Comparison of ENCODE assay signal across 7 cellular contexts in the genomic region with DNA sequence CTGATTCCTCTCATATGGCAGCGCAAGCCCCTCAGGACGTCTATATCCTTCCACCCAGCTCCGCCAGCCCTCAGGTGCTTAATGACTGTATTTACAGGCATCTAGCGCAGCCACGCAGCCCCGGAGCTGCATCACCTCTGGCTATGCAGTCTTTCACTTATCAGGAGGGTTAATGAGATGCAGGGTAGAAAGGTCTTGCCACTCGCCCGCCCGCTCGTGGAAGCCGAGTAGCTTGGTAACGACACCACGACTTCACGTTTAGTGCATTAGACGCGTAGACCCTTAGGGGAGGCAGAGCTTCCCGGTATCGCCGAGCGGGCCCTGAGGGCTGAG. TPM values are rescaled to one million over a fixed set of nuclear protein-coding genes. Genes with fewer than 3 reads are reported as not detected.
DNase-seq lines count a peak whose midpoint lies in the region; ATAC-seq, FAIRE-seq and TF ChIP-seq lines count a peak whose summit lies in the region.

No MANE protein-coding gene starts in this region.

- H3K36me3 ChIP-seq in HEK293 (ENCODE audit: control insufficient read depth in 2 of 2, insufficient read depth in 1 of 2, low read length in 2 of 2) (no peaks in the 10 kb centered on the region), ovary (no peaks in the 10 kb centered on the region)

- no peak for TF ChIP-seq POLR2A in ovary (IDR thresholded peaks at IDR 0.05)

- H3K4me1 Mint-ChIP-seq in T-helper 17 cell, result peaks cover 11% of the 10 kb centered on the region

- CTCF ChIA-PET in HEK293 (lab: Yijun Ruan, JAX), result interaction anchor here (0.6 to 1.5 kb wide), 5 partner anchors 11 to 107 kb away, joined by 3 to 4 read pairs (median 3); no protein-coding TSS in a partner anchor

- H3K27ac ChIP-seq in HEK293 (ENCODE audit: extremely low read depth, low read depth, low read length) (peak overlapping the region; percentile 90; the same call in 1 of the 2 replicates), ovary (peak overlapping the region; percentile 83 to 94)

- 37 to 52% (median 45%) methylated on average over 20 of the region's 20 CpGs for WGBS in ovary, 3 donors

- peaks cover 7% of the 10 kb centered on the region for H3K4me1 ChIP-seq in HEK293 (ENCODE audit: control insufficient read depth, insufficient read depth, low read length)
- no peaks in the 10 kb centered on the region for H3K4me1 ChIP-seq in ovary (ENCODE audit: insufficient read depth)

- peak overlapping the region; percentile 29 for H3K27ac Mint-ChIP-seq in T-helper 17 cell

- H3K4me3 ChIP-seq in HEK293 (ENCODE audit: low read depth, low read length) (peak overlapping the region; percentile 47), fibroblast of the aortic adventitia (ENCODE audit: low read depth, low read length) (peak overlapping the region; percentile 61), ovary (peak overlapping the region; percentile 52)

- H3K4me3 Mint-ChIP-seq in T-helper 17 cell, result peak overlapping the region; percentile 88

- FAIRE-seq in RCC 7860 (lab: Jason Lieb, UNC), result no peak

- no peaks in the 10 kb centered on the region for H3K27me3 ChIP-seq in ovary

- peak; percentile 10 for ATAC-seq in T-helper 17 cell

- TF ChIP-seq EP300 in ovary (IDR thresholded peaks at IDR 0.05), result no peak

- intact Hi-C loops in ovary (cut with DNase I), result loop anchor here in 2 of 4 donors (2.0 to 10.0 kb wide), 3 partner anchors 115 to 192 kb away; partner anchors contain the start of gene RLIM (in 1 of the 2)

- H3K9me3 ChIP-seq in HEK293 (ENCODE audit: control insufficient read depth, insufficient read depth, low read depth, low read length) (no peaks in the 10 kb centered on the region), T-helper 17 cell (ENCODE audit: control insufficient read depth, low read length, poor library complexity, severe bottlenecking) (no peaks in the 10 kb centered on the region), ovary (no peaks in the 10 kb centered on the region)

- no peaks in the 10 kb centered on the region for H3K36me3 Mint-ChIP-seq in T-helper 17 cell (ENCODE audit: low read depth)

- DNase-seq in T-helper 17 cell, result no peak
- DNase-seq in fibroblast of the aortic adventitia (ENCODE audit: low read depth), result no peak
- peak in 1 of 5 donors; percentile 44 for DNase-seq in ovary
- no peak for DNase-seq in dermis blood vessel endothelial cell
- no peak for DNase-seq in RCC 7860 (ENCODE audit: low spot score)
- no peak for DNase-seq in superior temporal gyrus (ENCODE audit: extremely low spot score)

- no peak for TF ChIP-seq CTCF in HEK293 (tag by site-specific recombination; IDR thresholded peaks at IDR 0.05)
- TF ChIP-seq CTCF in fibroblast of the aortic adventitia (IDR thresholded peaks at IDR 0.05; ENCODE audit: insufficient read depth, low read length), result no peak
- TF ChIP-seq CTCF in ovary (IDR thresholded peaks at IDR 0.05), result no peak

- peaks cover 20% of the 10 kb centered on the region for H3K27me3 Mint-ChIP-seq in T-helper 17 cell

- POLR2A ChIA-PET in HEK293 (lab: Yijun Ruan, JAX), result interaction anchor here (1.5 to 2.2 kb wide), 3 partner anchors 30 to 127 kb away, joined by 3 to 10 read pairs (median 5); no protein-coding TSS in a partner anchor

TF ChIP-seq in HEK293, 187 proteins besides CTCF, POLR2A, EP300 and RAD21:
- TF ChIP-seq, protein P1, sequence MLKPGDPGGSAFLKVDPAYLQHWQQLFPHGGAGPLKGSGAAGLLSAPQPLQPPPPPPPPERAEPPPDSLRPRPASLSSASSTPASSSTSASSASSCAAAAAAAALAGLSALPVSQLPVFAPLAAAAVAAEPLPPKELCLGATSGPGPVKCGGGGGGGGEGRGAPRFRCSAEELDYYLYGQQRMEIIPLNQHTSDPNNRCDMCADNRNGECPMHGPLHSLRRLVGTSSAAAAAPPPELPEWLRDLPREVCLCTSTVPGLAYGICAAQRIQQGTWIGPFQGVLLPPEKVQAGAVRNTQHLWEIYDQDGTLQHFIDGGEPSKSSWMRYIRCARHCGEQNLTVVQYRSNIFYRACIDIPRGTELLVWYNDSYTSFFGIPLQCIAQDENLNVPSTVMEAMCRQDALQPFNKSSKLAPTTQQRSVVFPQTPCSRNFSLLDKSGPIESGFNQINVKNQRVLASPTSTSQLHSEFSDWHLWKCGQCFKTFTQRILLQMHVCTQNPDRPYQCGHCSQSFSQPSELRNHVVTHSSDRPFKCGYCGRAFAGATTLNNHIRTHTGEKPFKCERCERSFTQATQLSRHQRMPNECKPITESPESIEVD (tag by site-specific recombination; IDR thresholded peaks at IDR 0.05), result no peak
- TF ChIP-seq ZNF335 (tag by site-specific recombination; conservative IDR thresholded peaks at IDR 0.05) (peak; percentile 64), ZNF2 (tag by site-specific recombination; IDR thresholded peaks at IDR 0.05) (peak; percentile 35; the same call in 1 of the 2 replicates)
- TF ChIP-seq, protein P2, sequence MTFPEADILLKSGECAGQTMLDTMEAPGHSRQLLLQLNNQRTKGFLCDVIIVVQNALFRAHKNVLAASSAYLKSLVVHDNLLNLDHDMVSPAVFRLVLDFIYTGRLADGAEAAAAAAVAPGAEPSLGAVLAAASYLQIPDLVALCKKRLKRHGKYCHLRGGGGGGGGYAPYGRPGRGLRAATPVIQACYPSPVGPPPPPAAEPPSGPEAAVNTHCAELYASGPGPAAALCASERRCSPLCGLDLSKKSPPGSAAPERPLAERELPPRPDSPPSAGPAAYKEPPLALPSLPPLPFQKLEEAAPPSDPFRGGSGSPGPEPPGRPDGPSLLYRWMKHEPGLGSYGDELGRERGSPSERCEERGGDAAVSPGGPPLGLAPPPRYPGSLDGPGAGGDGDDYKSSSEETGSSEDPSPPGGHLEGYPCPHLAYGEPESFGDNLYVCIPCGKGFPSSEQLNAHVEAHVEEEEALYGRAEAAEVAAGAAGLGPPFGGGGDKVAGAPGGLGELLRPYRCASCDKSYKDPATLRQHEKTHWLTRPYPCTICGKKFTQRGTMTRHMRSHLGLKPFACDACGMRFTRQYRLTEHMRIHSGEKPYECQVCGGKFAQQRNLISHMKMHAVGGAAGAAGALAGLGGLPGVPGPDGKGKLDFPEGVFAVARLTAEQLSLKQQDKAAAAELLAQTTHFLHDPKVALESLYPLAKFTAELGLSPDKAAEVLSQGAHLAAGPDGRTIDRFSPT (tag by site-specific recombination; IDR thresholded peaks at IDR 0.05), result 0 out of 2 replicates have a peak, but pooled peaks have one; percentile 3
- TF ChIP-seq, protein P3, sequence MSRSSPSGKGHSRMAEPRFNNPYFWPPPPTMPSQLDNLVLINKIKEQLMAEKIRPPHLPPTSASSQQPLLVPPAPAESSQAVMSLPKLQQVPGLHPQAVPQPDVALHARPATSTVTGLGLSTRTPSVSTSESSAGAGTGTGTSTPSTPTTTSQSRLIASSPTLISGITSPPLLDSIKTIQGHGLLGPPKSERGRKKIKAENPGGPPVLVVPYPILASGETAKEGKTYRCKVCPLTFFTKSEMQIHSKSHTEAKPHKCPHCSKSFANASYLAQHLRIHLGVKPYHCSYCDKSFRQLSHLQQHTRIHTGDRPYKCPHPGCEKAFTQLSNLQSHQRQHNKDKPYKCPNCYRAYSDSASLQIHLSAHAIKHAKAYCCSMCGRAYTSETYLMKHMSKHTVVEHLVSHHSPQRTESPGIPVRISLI (tag by site-specific recombination; IDR thresholded peaks at IDR 0.05), result no peak

RNA-seq across cellular contexts. Expression of gene SLC16A2, which starts 1.5 kb away (rescaled TPM):
- total RNA-seq in T-helper 17 cell (under 1 TPM; 0.10 to 0.12 TPM), fibroblast of the aortic adventitia (ENCODE audit: low replicate concordance) (5.9 and 28.5 TPM in 2 replicates), ovary (10 to 100 TPM in 5 of 7 donors, 1 to 10 TPM in 2; 8.1 to 41.4 (median 24.1) TPM), dermis blood vessel endothelial cell (0.70 and 1.0 TPM in 2 replicates)
- polyA plus RNA-seq in ovary, result 10 to 100 TPM; 16.3 to 37.1 TPM
